In the genomic region with DNA sequence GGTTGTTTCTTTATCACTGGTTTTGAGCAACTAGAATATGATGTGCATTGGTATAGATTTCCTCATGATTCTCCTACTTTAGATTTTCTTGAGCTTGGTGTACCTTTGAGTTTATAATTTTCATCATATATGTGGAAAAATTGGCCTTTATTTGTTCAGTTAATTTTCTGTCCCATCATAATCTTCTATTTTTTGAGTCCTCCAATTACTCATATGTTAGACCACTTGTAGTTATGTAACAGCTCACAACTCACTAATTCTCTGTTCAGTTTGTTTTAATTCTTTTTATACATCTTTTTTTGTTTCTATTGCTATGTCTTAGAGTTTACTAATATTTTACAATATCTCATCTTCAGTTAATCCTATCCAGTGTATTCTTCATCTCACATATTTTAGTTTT, we compare ENCODE assay signal across 23 cellular contexts.
"Had no signal": no experiment of that assay in that cellular context is flagged by ENCODE, and none has a peak within 500 bp of the region (broad histone marks: within the 10 kb centered on the region; RNA-seq: fewer than 3 reads in every experiment).

No MANE protein-coding gene starts in this region.

- H3K36me3 ChIP-seq: colonic mucosa, esophagus muscularis mucosa, esophagus squamous epithelium, gastrocnemius medialis, gastroesophageal sphincter, heart left ventricle, heart right ventricle had no signal

- H3K4me1 ChIP-seq: colonic mucosa, esophagus muscularis mucosa, esophagus squamous epithelium, foreskin keratinocyte, gastrocnemius medialis, gastroesophageal sphincter had no signal

- H3K27ac ChIP-seq: colonic mucosa, coronary artery, dorsolateral prefrontal cortex, epithelial cell of prostate, esophagus muscularis mucosa, esophagus squamous epithelium, foreskin keratinocyte, gastrocnemius medialis, gastroesophageal sphincter, heart left ventricle, heart right ventricle had no signal

- H3K4me3 ChIP-seq: colonic mucosa, coronary artery, dorsolateral prefrontal cortex, esophagus muscularis mucosa, esophagus squamous epithelium, gastrocnemius medialis, gastroesophageal sphincter, heart left ventricle, heart right ventricle had no signal

- H3K9me3 ChIP-seq: colonic mucosa, esophagus squamous epithelium, gastrocnemius medialis, gastroesophageal sphincter had no signal

- DNase-seq: colonic mucosa; cortex of kidney; dermis blood vessel endothelial cell; dorsolateral prefrontal cortex; effector CD4-positive, alpha-beta T cell; effector CD8-positive, alpha-beta T cell; effector memory CD4-positive, alpha-beta T cell; effector memory CD8-positive, alpha-beta T cell; endodermal cell; erythroblast; esophagus squamous epithelium; foreskin fibroblast; foreskin keratinocyte; foreskin melanocyte; gastrocnemius medialis; glutamatergic neuron; head of caudate nucleus; heart left ventricle; heart right ventricle had no signal
